1 cellular context compared by ENCODE assay signal in genomic region chr22:29310863-29311339, GRCh38.
TF ChIP-seq lines count a peak whose summit lies in the region.

No MANE protein-coding gene starts in this region.

TF ChIP-seq in HepG2, 621 proteins besides CTCF, POLR2A, EP300 and RAD21 (continued from another document):
- no peak for TF ChIP-seq ZNF609 (CRISPR knock-in tag; IDR thresholded peaks at IDR 0.05; ENCODE audit: borderline replicate concordance)
- 0 out of 2 replicates have a peak, but pooled peaks have one; percentile 20 for TF ChIP-seq HDAC1 (CRISPR knock-in tag; IDR thresholded peaks at IDR 0.05)
- no peak for TF ChIP-seq RARG (CRISPR knock-in tag; IDR thresholded peaks at IDR 0.05; ENCODE audit: low read depth)
- TF ChIP-seq PLSCR1 (CRISPR knock-in tag; IDR thresholded peaks at IDR 0.05; ENCODE audit: borderline replicate concordance), result no peak
- TF ChIP-seq ZNF616 (CRISPR knock-in tag; IDR thresholded peaks at IDR 0.05; ENCODE audit: low read depth), result no peak
- 0 out of 2 replicates have a peak, but pooled peaks have one; percentile 40 for TF ChIP-seq CHD4 (IDR thresholded peaks at IDR 0.05; ENCODE audit: borderline replicate concordance, low read length)
- no peak for TF ChIP-seq MLLT10 (CRISPR knock-in tag; IDR thresholded peaks at IDR 0.05)
- TF ChIP-seq DDIT3 (CRISPR knock-in tag; IDR thresholded peaks at IDR 0.05), result no peak
- TF ChIP-seq PHF5A (CRISPR knock-in tag; IDR thresholded peaks at IDR 0.05; ENCODE audit: low read depth, unreplicated experiment), result no peak
- peak; percentile 78 for TF ChIP-seq SAP130 (CRISPR knock-in tag; IDR thresholded peaks at IDR 0.05; ENCODE audit: low read depth)
- TF ChIP-seq ZBTB34 (CRISPR knock-in tag; IDR thresholded peaks at IDR 0.05), result no peak
- TF ChIP-seq NR0B2 (CRISPR knock-in tag; IDR thresholded peaks at IDR 0.05), result no peak
- TF ChIP-seq NR2F6 (IDR thresholded peaks at IDR 0.05), result no peak
- TF ChIP-seq NR2F6 (CRISPR knock-in tag; IDR thresholded peaks at IDR 0.05), result no peak
- TF ChIP-seq ZNF75D (CRISPR knock-in tag; IDR thresholded peaks at IDR 0.05; ENCODE audit: borderline replicate concordance), result no peak
- no peak for TF ChIP-seq NFE2 (CRISPR knock-in tag; IDR thresholded peaks at IDR 0.05)
- no peak for TF ChIP-seq TEAD2 (CRISPR knock-in tag; IDR thresholded peaks at IDR 0.05)
- TF ChIP-seq RFX3 (CRISPR knock-in tag; IDR thresholded peaks at IDR 0.05), result peak; percentile 87
- TF ChIP-seq SKIL (CRISPR knock-in tag; IDR thresholded peaks at IDR 0.05; ENCODE audit: borderline replicate concordance), result no peak
- TF ChIP-seq ZNF687 (CRISPR knock-in tag; IDR thresholded peaks at IDR 0.05), result peak; percentile 28
- peak; percentile 42; the same call in 1 of the 2 replicates for TF ChIP-seq FOXK1 (CRISPR knock-in tag; IDR thresholded peaks at IDR 0.05; ENCODE audit: borderline replicate concordance, low read depth)
- TF ChIP-seq ZNF704 (CRISPR knock-in tag; IDR thresholded peaks at IDR 0.05; ENCODE audit: borderline replicate concordance), result no peak
- TF ChIP-seq SIN3A (IDR thresholded peaks at IDR 0.05; ENCODE audit: borderline replicate concordance, low read depth, low read length), result 0 out of 2 replicates have a peak, but pooled peaks have one; percentile 51
- TF ChIP-seq PPARG (CRISPR knock-in tag; conservative IDR thresholded peaks at IDR 0.05), result no peak
- peak; percentile 19; the same call in 1 of the 2 replicates for TF ChIP-seq SP5 (CRISPR knock-in tag; IDR thresholded peaks at IDR 0.05; ENCODE audit: borderline replicate concordance, low read depth)
- peak; percentile 72 for TF ChIP-seq PATZ1 (CRISPR knock-in tag; IDR thresholded peaks at IDR 0.05)
- no peak for TF ChIP-seq SP1 (IDR thresholded peaks at IDR 0.05)
- TF ChIP-seq SP1 (CRISPR knock-in tag; IDR thresholded peaks at IDR 0.05), result no peak
- no peak for TF ChIP-seq TARDBP (CRISPR knock-in tag; IDR thresholded peaks at IDR 0.05)
- TF ChIP-seq ZNF720 (CRISPR knock-in tag; IDR thresholded peaks at IDR 0.05), result no peak
- peak; percentile 78; the same call in 1 of the 3 replicates for TF ChIP-seq MXI1 (IDR thresholded peaks at IDR 0.05; ENCODE audit: borderline replicate concordance, low read depth, low read length)
- no peak for TF ChIP-seq ZSCAN21 (CRISPR knock-in tag; IDR thresholded peaks at IDR 0.05; ENCODE audit: borderline replicate concordance)
- 0 out of 2 replicates have a peak, but pooled peaks have one; percentile 28 for TF ChIP-seq JUND (CRISPR knock-in tag; IDR thresholded peaks at IDR 0.05)
- TF ChIP-seq RFXAP (CRISPR knock-in tag; IDR thresholded peaks at IDR 0.05; ENCODE audit: borderline replicate concordance), result no peak
- TF ChIP-seq ZFP91 (CRISPR knock-in tag; IDR thresholded peaks at IDR 0.05; ENCODE audit: borderline replicate concordance), result peak; percentile 53; the same call in 1 of the 2 replicates
- TF ChIP-seq ZNF263 (CRISPR knock-in tag; IDR thresholded peaks at IDR 0.05), result no peak
